12 cellular contexts compared by ENCODE assay signal in the genomic region with DNA sequence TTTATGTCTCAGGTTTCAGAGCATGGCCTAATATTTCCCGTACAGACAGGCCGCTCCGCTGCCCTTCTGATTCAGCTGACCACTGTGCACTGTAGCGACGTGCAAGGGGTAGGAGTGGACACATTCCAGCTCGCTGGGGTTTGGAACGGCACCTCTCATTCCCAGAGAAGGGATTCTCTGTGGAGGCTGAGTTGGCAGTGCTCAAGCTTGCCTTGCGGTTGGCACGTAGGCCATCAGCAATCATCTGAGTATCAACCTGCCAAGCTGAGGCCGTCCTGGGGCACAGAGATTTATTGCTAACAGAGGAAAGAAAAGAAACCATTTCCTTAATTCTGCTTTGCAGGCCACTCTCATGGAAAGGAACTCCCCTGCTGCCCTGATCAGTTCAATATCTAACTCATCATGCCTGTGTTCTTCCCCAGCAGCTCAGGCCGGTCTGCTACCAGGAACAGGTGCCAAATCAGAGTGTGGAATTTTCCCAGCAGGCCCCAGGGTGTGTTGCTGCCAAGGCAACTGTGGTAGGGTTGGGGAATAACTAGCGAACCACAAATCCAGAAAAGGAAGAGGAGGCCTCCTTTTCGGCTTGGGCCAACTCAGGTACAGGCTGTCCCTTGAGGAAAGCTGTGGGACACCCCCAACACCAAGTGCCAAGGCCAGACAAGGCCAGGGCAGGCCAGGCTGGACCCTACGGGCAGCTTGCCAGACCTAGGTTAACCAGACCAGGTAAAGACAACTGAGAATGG.
DNase-seq lines count a peak whose midpoint lies in the region; ATAC-seq, FAIRE-seq and TF ChIP-seq lines count a peak whose summit lies in the region.
"Had no signal": no experiment of that assay in that cellular context is flagged by ENCODE, and none has a peak within 500 bp of the region (broad histone marks: within the 10 kb centered on the region; RNA-seq: fewer than 3 reads in every experiment).

No MANE protein-coding gene starts in this region.

- intact Hi-C loops in posterior cingulate gyrus (cut with DNase I) = no loop called here

- POLR2A ChIA-PET in naive thymus-derived CD8-positive, alpha-beta T cell (lab: Charles Lee) = no interaction called here

- no peak for TF ChIP-seq CTCF in RWPE2 (IDR thresholded peaks at IDR 0.05; ENCODE audit: poor library complexity, severe bottlenecking)
- no peak for TF ChIP-seq CTCF in foreskin keratinocyte (conservative IDR thresholded peaks at IDR 0.05)

- peaks cover 0 to 7% (median 0%) of the 10 kb centered on the region in 3 donors for H3K36me3 Mint-ChIP-seq in naive thymus-derived CD8-positive, alpha-beta T cell

- no peak overlapping the region for H3K27ac Mint-ChIP-seq in naive thymus-derived CD8-positive, alpha-beta T cell
- H3K27ac Mint-ChIP-seq: IgD-negative memory B cell had no signal

- H3K9me3 ChIP-seq in RWPE2 (ENCODE audit: severe bottlenecking) = no peaks in the 10 kb centered on the region

- no peak overlapping the region for H3K4me3 ChIP-seq in RWPE2 (ENCODE audit: severe bottlenecking)

- no peak overlapping the region for H3K4me3 Mint-ChIP-seq in naive thymus-derived CD8-positive, alpha-beta T cell
- H3K4me3 Mint-ChIP-seq: IgD-negative memory B cell had no signal

- H3K27me3 ChIP-seq in RWPE2 (ENCODE audit: insufficient read depth, poor library complexity, severe bottlenecking) (no peaks in the 10 kb centered on the region), foreskin keratinocyte (no peaks in the 10 kb centered on the region)

- FAIRE-seq in urothelium cell line (lab: Jason Lieb, UNC) = no peak

- peaks cover 0 to 4% (median 0%) of the 10 kb centered on the region in 4 donors for H3K4me1 Mint-ChIP-seq in naive thymus-derived CD8-positive, alpha-beta T cell

- peak; percentile 27 for DNase-seq in AG20443 (ENCODE audit: low spot score)
- DNase-seq in RWPE2 (ENCODE audit: low spot score) = no peak
- peak; percentile 62 to 85 for DNase-seq in foreskin keratinocyte
- peak in 8 of 10 donors; percentile 22 to 88 (median 46) for DNase-seq in posterior cingulate gyrus
- DNase-seq in naive thymus-derived CD8-positive, alpha-beta T cell = no peak
- no peak for DNase-seq in NCI-H146 (lab: John Stamatoyannopoulos, UW)
- DNase-seq in T-helper 2 cell = no peak
- no peak for DNase-seq in urothelium cell line (ENCODE audit: low spot score)
- DNase-seq: NCI-H510A; stimulated activated CD4-positive, alpha-beta T cell treated with anti-CD3 and anti-CD28 coated beads, Interleukin-15, amount 100 ng/mL, for 24 hours; T-helper 1 cell had no signal

- peaks cover 0 to 6% (median 0%) of the 10 kb centered on the region in 5 donors for H3K27me3 Mint-ChIP-seq in naive thymus-derived CD8-positive, alpha-beta T cell
- H3K27me3 Mint-ChIP-seq: IgD-negative memory B cell had no signal

- H3K27ac ChIP-seq in RWPE2 (ENCODE audit: poor library complexity, severe bottlenecking) (peak overlapping the region; percentile 73), foreskin keratinocyte (no peak overlapping the region)

- ATAC-seq in RWPE2 (ENCODE audit: low read depth) = peak; percentile 75
- peak; percentile 77 for ATAC-seq in foreskin keratinocyte
- no peak for ATAC-seq in naive thymus-derived CD8-positive, alpha-beta T cell

- H3K36me3 ChIP-seq in RWPE2 (ENCODE audit: low read depth) = no peaks in the 10 kb centered on the region

- peaks cover 14% of the 10 kb centered on the region for H3K4me1 ChIP-seq in RWPE2 (ENCODE audit: insufficient read depth, poor library complexity, severe bottlenecking)
- H3K4me1 ChIP-seq in foreskin keratinocyte = peaks cover 11% of the 10 kb centered on the region

- peaks cover 0 to 6% (median 0%) of the 10 kb centered on the region in 9 donors for H3K9me3 Mint-ChIP-seq in naive thymus-derived CD8-positive, alpha-beta T cell
- H3K9me3 Mint-ChIP-seq: IgD-negative memory B cell had no signal

Comparison
In these comparisons a context has a peak if more than half of its experiments do, and no peak if none do; other contexts are left out.
1. DNase-seq: peak in AG20443 (single experiment), foreskin keratinocyte (2 of 2) and posterior cingulate gyrus (8 of 10); none in RWPE2 (single experiment), naive thymus-derived CD8-positive, alpha-beta T cell (0 of 10), NCI-H146 (single experiment), T-helper 2 cell (0 of 5) and urothelium cell line (single experiment).
2. ATAC-seq: peak in RWPE2 (single experiment) and foreskin keratinocyte (single experiment); none in naive thymus-derived CD8-positive, alpha-beta T cell (0 of 2).